19 cellular contexts compared by ENCODE assay signal in the genomic region with DNA sequence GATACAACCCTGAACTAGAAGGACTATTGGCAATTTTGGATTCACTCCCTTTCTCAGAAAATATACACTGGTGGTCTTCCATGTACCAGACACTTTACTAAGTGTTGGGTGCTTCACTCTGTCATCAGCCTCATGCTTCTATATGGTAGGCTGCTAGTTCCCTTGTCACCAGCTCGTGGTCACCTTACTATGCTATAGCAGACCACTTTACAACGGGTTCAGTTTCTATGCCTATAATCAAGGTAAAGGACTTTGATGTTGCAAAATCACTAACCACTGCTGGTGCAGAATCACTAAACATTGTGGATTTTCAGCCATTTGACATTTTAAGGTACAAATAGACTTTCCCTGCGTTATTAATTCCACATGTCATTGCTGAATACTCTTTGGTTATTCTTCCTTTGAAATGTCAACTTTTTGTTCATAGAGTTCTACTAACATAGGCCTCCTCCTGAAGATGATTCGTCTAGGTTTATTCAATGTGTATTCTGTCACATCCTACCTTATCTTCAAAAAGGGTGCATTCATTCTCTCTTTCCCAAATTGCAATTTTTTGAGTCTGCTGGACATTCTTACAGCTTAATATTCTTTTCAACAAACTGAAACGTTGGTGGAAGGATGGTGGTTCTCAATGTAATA.
DNase-seq lines count a peak whose midpoint lies in the region; ATAC-seq, FAIRE-seq and TF ChIP-seq lines count a peak whose summit lies in the region.
"Had no signal": no experiment of that assay in that cellular context is flagged by ENCODE, and none has a peak within 500 bp of the region (broad histone marks: within the 10 kb centered on the region; RNA-seq: fewer than 3 reads in every experiment).

No MANE protein-coding gene starts in this region.

- intact Hi-C loops in endothelial cell of umbilical vein (cut with micrococcal nuclease) (loop anchor here (2.0 to 5.0 kb wide), 2 partner anchors 14 to 176 kb away; no protein-coding TSS in a partner anchor), adrenal gland (cut with DNase I) (no loop called here)

- no peaks in the 10 kb centered on the region for H4K20me1 ChIP-seq in endothelial cell of umbilical vein (replicated peaks; ENCODE audit: control insufficient read depth, extremely low read depth, insufficient read depth, low read length)

- no peaks in the 10 kb centered on the region for H3K9me1 ChIP-seq in endothelial cell of umbilical vein (replicated peaks; ENCODE audit: control insufficient read depth, extremely low read depth, insufficient read depth, low read length)

- H3K27me3 ChIP-seq in endothelial cell of umbilical vein (ENCODE audit: control insufficient read depth in 2 of 2, insufficient read depth in 2 of 2, low read length in 2 of 2), result no peaks in the 10 kb centered on the region
- no peaks in the 10 kb centered on the region for H3K27me3 ChIP-seq in adrenal gland

- no peak overlapping the region for H3K9ac ChIP-seq in endothelial cell of umbilical vein (replicated peaks; ENCODE audit: extremely low read depth, insufficient read depth, low read length)

- peaks cover 33 to 78% of the 10 kb centered on the region in 2 donors for H3K36me3 Mint-ChIP-seq in activated naive CD4-positive, alpha-beta T cell treated with anti-CD3 and anti-CD28 coated beads, Interleukin-2, amount 50 U/mL, for 72 hours
- peaks cover 11% of the 10 kb centered on the region for H3K36me3 Mint-ChIP-seq in T-helper 17 cell (ENCODE audit: low read depth)
- H3K36me3 Mint-ChIP-seq in HFFc6 (ENCODE audit: low read depth), result peaks cover 19% of the 10 kb centered on the region

- no peak for FAIRE-seq in endothelial cell of umbilical vein (lab: Jason Lieb, UNC)
- FAIRE-seq: D721Med had no signal

- TF ChIP-seq CTCF in endothelial cell of umbilical vein (IDR thresholded peaks at IDR 0.05; ENCODE audit: extremely low read depth in 1 of 2, insufficient read depth in 1 of 2, low read depth in 1 of 2, low read length in 2 of 2) (no peak), HFFc6 (IDR thresholded peaks at IDR 0.05) (no peak), adrenal gland (IDR thresholded peaks at IDR 0.05) (no peak)

- H3K9me3 ChIP-seq in T-helper 17 cell (ENCODE audit: control insufficient read depth, low read length, poor library complexity, severe bottlenecking) (no peaks in the 10 kb centered on the region), endothelial cell of umbilical vein (replicated peaks; ENCODE audit: control insufficient read depth, insufficient read depth, low read length) (no peaks in the 10 kb centered on the region), adrenal gland (replicated peaks in 1 of 3) (no peaks in the 10 kb centered on the region)

- DNase-seq in activated naive CD4-positive, alpha-beta T cell treated with anti-CD3 and anti-CD28 coated beads, Interleukin-2, amount 50 U/mL, for 72 hours (ENCODE audit: low spot score in 2 of 2), result no peak
- no peak for DNase-seq in activated naive CD4-positive, alpha-beta T cell (lab: John Stamatoyannopoulos, UW)
- DNase-seq in T-helper 17 cell, result no peak
- DNase-seq in endothelial cell of umbilical vein (ENCODE audit: low read depth, low spot score), result no peak
- no peak for DNase-seq in HFFc6
- DNase-seq in medulla oblongata (ENCODE audit: extremely low spot score), result no peak
- DNase-seq in adrenal gland, result no peak
- DNase-seq: ACHN; AML-193; DMS79 treated with DMSO at 0.1 percent for 48 hours; H7; IMR-90; Kasumi-1; MM.1S; NCI-H187; NCI-H446; NK-92 treated with Interleukin-12 subunit alpha and Interleukin-12 subunit beta, amount 100 ng/mL, for 24 hours; SHP77 treated with DMSO at 0.1 percent for 48 hours had no signal

- CTCF ChIA-PET in endothelial cell of umbilical vein (lab: Charles Lee), result interaction anchor here (0.7 to 1.6 kb wide), 3 partner anchors 9 to 78 kb away, joined by 3 to 4 read pairs (median 3); a partner anchor contains a TSS

- H3K4me3 Mint-ChIP-seq in T-helper 17 cell (no peak overlapping the region), HFFc6 (no peak overlapping the region)

- peak; percentile 7 to 38 for ATAC-seq in activated naive CD4-positive, alpha-beta T cell treated with anti-CD3 and anti-CD28 coated beads, Interleukin-2, amount 50 U/mL, for 72 hours
- no peak for ATAC-seq in T-helper 17 cell

- H3K4me3 ChIP-seq in endothelial cell of umbilical vein (replicated peaks in 1 of 3; ENCODE audit: insufficient read depth in 1 of 3, low read depth in 1 of 3, low read length in 3 of 3) (no peak overlapping the region), adrenal gland (no peak overlapping the region)

- TF ChIP-seq POLR2A in endothelial cell of umbilical vein (IDR thresholded peaks at IDR 0.05; ENCODE audit: low read depth, low read length), result no peak
- no peak for TF ChIP-seq POLR2A in adrenal gland (IDR thresholded peaks at IDR 0.05)

- dilution Hi-C loops in endothelial cell of umbilical vein (cut with MboI; ENCODE audit: extremely low pct_ligation_motif_present, low sequenced_read_pairs), result no loop called here

- H3K4me2 ChIP-seq in endothelial cell of umbilical vein (ENCODE audit: insufficient read depth, low read length), result peak overlapping the region; percentile 82

- H3K9me3 Mint-ChIP-seq in activated naive CD4-positive, alpha-beta T cell treated with anti-CD3 and anti-CD28 coated beads, Interleukin-2, amount 50 U/mL, for 72 hours, result peaks cover 0 to 5% of the 10 kb centered on the region in 2 donors
- no peaks in the 10 kb centered on the region for H3K9me3 Mint-ChIP-seq in HFFc6

- whole genome bisulfite sequencing in adrenal gland, 4 donors, result 88 to 93% (median 92%) methylated on average over 5 of the region's 5 CpGs

- peaks cover 30% of the 10 kb centered on the region for H3K4me1 Mint-ChIP-seq in T-helper 17 cell
- peaks cover 13% of the 10 kb centered on the region for H3K4me1 Mint-ChIP-seq in HFFc6 (ENCODE audit: low read depth)

- H3K4me1 ChIP-seq in endothelial cell of umbilical vein (ENCODE audit: control insufficient read depth, extremely low read depth, insufficient read depth, low read length) (peaks cover 32% of the 10 kb centered on the region), adrenal gland (replicated peaks in 1 of 2) (no peaks in the 10 kb centered on the region)

- no peak overlapping the region for H2AFZ ChIP-seq in endothelial cell of umbilical vein (ENCODE audit: low read depth, low read length)

- peaks cover 58% of the 10 kb centered on the region for H3K79me2 ChIP-seq in endothelial cell of umbilical vein (ENCODE audit: control insufficient read depth, insufficient read depth, low read length)

- H3K27ac ChIP-seq in endothelial cell of umbilical vein (ENCODE audit: insufficient read depth, low read depth, low read length) (peak overlapping the region; percentile 97), adrenal gland (no peak overlapping the region)

- H3K27me3 Mint-ChIP-seq in T-helper 17 cell, result no peaks in the 10 kb centered on the region
- no peaks in the 10 kb centered on the region; the same call in 1 of the 2 replicates for H3K27me3 Mint-ChIP-seq in HFFc6 (ENCODE audit: insufficient read depth)

- peak overlapping the region in 1 of 2 donors; percentile 56 for H3K27ac Mint-ChIP-seq in activated naive CD4-positive, alpha-beta T cell treated with anti-CD3 and anti-CD28 coated beads, Interleukin-2, amount 50 U/mL, for 72 hours
- H3K27ac Mint-ChIP-seq in T-helper 17 cell (peak overlapping the region; percentile 27), HFFc6 (no peak overlapping the region)

- H3K36me3 ChIP-seq in endothelial cell of umbilical vein (ENCODE audit: control insufficient read depth in 2 of 2, extremely low read depth in 1 of 2, insufficient read depth in 2 of 2, low read length in 2 of 2) (peaks cover 13 to 29% of the 10 kb centered on the region in 2 experiments), adrenal gland (replicated peaks in 1 of 2) (peaks cover 0 to 17% of the 10 kb centered on the region in 2 donors)

- POLR2A ChIA-PET in endothelial cell of umbilical vein (lab: Charles Lee), result no interaction called here

- no TSS peak for BruUV-seq in endothelial cell of umbilical vein (replicated peaks; lab: Mats Ljungman, UMichigan)

TF ChIP-seq in endothelial cell of umbilical vein, 7 proteins besides CTCF, POLR2A, EP300 and RAD21:
- TF ChIP-seq FOS (IDR thresholded peaks at IDR 0.05; ENCODE audit: borderline replicate concordance, insufficient read depth, low read length) (no peak), GATA2 (IDR thresholded peaks at IDR 0.05; ENCODE audit: insufficient read depth, insufficient read length, low read depth, low read length) (no peak), EZH2 (IDR thresholded peaks at IDR 0.05; ENCODE audit: borderline replicate concordance, low read depth, low read length, severe bottlenecking) (no peak), POLR2AphosphoS5 (IDR thresholded peaks at IDR 0.05; ENCODE audit: insufficient read depth, low read depth, low read length) (no peak), JUN (IDR thresholded peaks at IDR 0.05; ENCODE audit: borderline replicate concordance, insufficient read depth, insufficient read length, low read depth) (no peak), MYC (IDR thresholded peaks at IDR 0.05; ENCODE audit: low read depth, low read length) (no peak)
- TF ChIP-seq, protein P1, sequence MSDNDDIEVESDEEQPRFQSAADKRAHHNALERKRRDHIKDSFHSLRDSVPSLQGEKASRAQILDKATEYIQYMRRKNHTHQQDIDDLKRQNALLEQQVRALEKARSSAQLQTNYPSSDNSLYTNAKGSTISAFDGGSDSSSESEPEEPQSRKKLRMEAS (IDR thresholded peaks at IDR 0.05; ENCODE audit: insufficient read depth, insufficient read length), result no peak
